Comparison of ENCODE assay signal across 24 cellular contexts in genomic region chr4:128242601-128243000, GRCh38. TPM values are rescaled to one million over a fixed set of nuclear protein-coding genes. Genes with fewer than 3 reads are reported as not detected.
DNase-seq lines count a peak whose midpoint lies in the region; ATAC-seq, FAIRE-seq and TF ChIP-seq lines count a peak whose summit lies in the region.
"Had no signal": no experiment of that assay in that cellular context is flagged by ENCODE, and none has a peak within 500 bp of the region (broad histone marks: within the 10 kb centered on the region; RNA-seq: fewer than 3 reads in every experiment).

No MANE protein-coding gene starts in this region.

- H2AK5ac ChIP-seq in mesenchymal stem cell (ENCODE audit: low read length, severe bottlenecking) = peak overlapping the region; percentile 92

- peaks cover 19% of the 10 kb centered on the region for H3K9me3 Mint-ChIP-seq in astrocyte (ENCODE audit: unreplicated experiment)

- no peaks in the 10 kb centered on the region for H3K79me2 ChIP-seq in astrocyte (ENCODE audit: insufficient read depth, low read length)

- H3K27ac ChIP-seq in astrocyte (ENCODE audit: low read depth, low read length) (peak overlapping the region; percentile 80), mesenchymal stem cell (ENCODE audit: low read length, poor library complexity, severe bottlenecking) (peak overlapping the region; percentile 80), ascending aorta (no peak overlapping the region), colonic mucosa (no peak overlapping the region)
- H3K27ac ChIP-seq: SJCRH30 had no signal

- H2BK12ac ChIP-seq in mesenchymal stem cell (ENCODE audit: low read length in 2 of 2) = peak overlapping the region in 1 of 2 experiments; percentile 37

- FAIRE-seq in HTR-8/SVneo (lab: Jason Lieb, UNC) (peak; percentile 13), astrocyte (lab: Jason Lieb, UNC) (no peak)
- FAIRE-seq: D721Med, GM18507 had no signal

- H4K20me1 ChIP-seq in astrocyte (ENCODE audit: insufficient read depth, low read length) = no peaks in the 10 kb centered on the region

- DNase-seq in HTR-8/SVneo (ENCODE audit: insufficient read length, low spot score) = no peak
- no peak for DNase-seq in astrocyte (ENCODE audit: low read depth)
- no peak for DNase-seq in mesenchymal stem cell
- no peak for DNase-seq in ascending aorta (ENCODE audit: low spot score in 2 of 2)
- DNase-seq in colonic mucosa = no peak
- no peak for DNase-seq in stimulated activated CD4-positive, alpha-beta T cell treated with anti-CD3 and anti-CD28 coated beads, Interleukin-2, amount 100 ng/mL, for 24 hours
- DNase-seq: BE2C, H9, KG1, MG63, NCI-H1105 treated with DMSO at 0.1 percent for 48 hours, NCI-H146, NCI-H1930, NCI-H2107, NCI-H446, NCI-H524 treated with DMSO at 0.1 percent for 48 hours, NCI-H774, SJCRH30 had no signal

- no peaks in the 10 kb centered on the region for H3K27me3 Mint-ChIP-seq in astrocyte (ENCODE audit: low read depth, unreplicated experiment)

- H2BK5ac ChIP-seq in mesenchymal stem cell (ENCODE audit: low read depth, low read length, poor library complexity, severe bottlenecking) = peak overlapping the region; percentile 36

- H3K18ac ChIP-seq in mesenchymal stem cell (ENCODE audit: low read depth in 1 of 2, low read length in 2 of 2) = no peak overlapping the region

- H3K4me3 ChIP-seq in astrocyte (ENCODE audit: insufficient read depth, low read depth, low read length) (no peak overlapping the region), mesenchymal stem cell (ENCODE audit: insufficient read depth in 1 of 2, low read depth in 1 of 2, low read length in 2 of 2) (no peak overlapping the region), ascending aorta (no peak overlapping the region), colonic mucosa (no peak overlapping the region)
- H3K4me3 ChIP-seq: GM23338, MG63, SJCRH30 had no signal

- H3K27ac Mint-ChIP-seq in astrocyte (ENCODE audit: unreplicated experiment) = peak overlapping the region; percentile 28
- H3K27ac Mint-ChIP-seq: CD14-positive monocyte, GM23338, H9 had no signal

- H3K27me3 ChIP-seq in astrocyte (ENCODE audit: insufficient read depth, low read length) = no peaks in the 10 kb centered on the region
- no peaks in the 10 kb centered on the region for H3K27me3 ChIP-seq in mesenchymal stem cell (ENCODE audit: control insufficient read depth in 1 of 2, insufficient read depth in 1 of 2, low read length in 2 of 2)
- no peaks in the 10 kb centered on the region for H3K27me3 ChIP-seq in ascending aorta
- H3K27me3 ChIP-seq in colonic mucosa = no peaks in the 10 kb centered on the region
- H3K27me3 ChIP-seq: BE2C, MG63, SJCRH30 had no signal

- no peak for ATAC-seq in GM19035 (IDR thresholded peaks at IDR 0.05; ENCODE audit: unreplicated experiment)
- ATAC-seq: GM23338, Right ventricle myocardium inferior had no signal

- peaks cover 17% of the 10 kb centered on the region for H3K4me1 ChIP-seq in astrocyte (ENCODE audit: insufficient read depth, low read length)
- peaks cover 12% of the 10 kb centered on the region for H3K4me1 ChIP-seq in mesenchymal stem cell (ENCODE audit: control insufficient read depth, insufficient read depth, low read depth, low read length)
- no peaks in the 10 kb centered on the region for H3K4me1 ChIP-seq in ascending aorta
- H3K4me1 ChIP-seq in colonic mucosa = no peaks in the 10 kb centered on the region

- WGBS in mesenchymal stem cell = 97% methylated on average over 4 of the region's 4 CpGs

- TF ChIP-seq CTCF in astrocyte (IDR thresholded peaks at IDR 0.05; ENCODE audit: insufficient read depth, low read depth, low read length) (no peak), ascending aorta (IDR thresholded peaks at IDR 0.05) (no peak), colonic mucosa (IDR thresholded peaks at IDR 0.05) (no peak)

- no peak overlapping the region for H3K4me3 Mint-ChIP-seq in astrocyte (ENCODE audit: unreplicated experiment)
- H3K4me3 Mint-ChIP-seq: CD14-positive monocyte, GM23338, H9 had no signal

- H3K9me3 ChIP-seq in astrocyte (ENCODE audit: insufficient read depth, low read depth, low read length) (no peaks in the 10 kb centered on the region), mesenchymal stem cell (ENCODE audit: control insufficient read depth, low read length) (peaks cover under 1% of the 10 kb centered on the region), ascending aorta (no peaks in the 10 kb centered on the region), colonic mucosa (no peaks in the 10 kb centered on the region)
- H3K9me3 ChIP-seq: BE2C, SJCRH30 had no signal

- H4K91ac ChIP-seq in mesenchymal stem cell (ENCODE audit: low read length) = no peak overlapping the region

- H3K79me1 ChIP-seq in mesenchymal stem cell (replicated peaks; ENCODE audit: low read length, poor library complexity, severe bottlenecking) = peaks cover 2% of the 10 kb centered on the region

- H3K9ac ChIP-seq in astrocyte (ENCODE audit: low read length) = no peak overlapping the region
- H3K9ac ChIP-seq in mesenchymal stem cell (ENCODE audit: low read length) = no peak overlapping the region
- no peak overlapping the region for H3K9ac ChIP-seq in colonic mucosa (ENCODE audit: low read depth in 2 of 2, low read length in 2 of 2)

- H3K4ac ChIP-seq in mesenchymal stem cell (ENCODE audit: low read depth in 1 of 2, low read length in 2 of 2) = no peak overlapping the region

- no peak overlapping the region for H3K23ac ChIP-seq in mesenchymal stem cell (ENCODE audit: low read length in 2 of 2)

- H3K14ac ChIP-seq in mesenchymal stem cell (ENCODE audit: low read length in 2 of 2) = no peak overlapping the region

- H3K4me1 Mint-ChIP-seq in astrocyte (ENCODE audit: low read depth, unreplicated experiment) = peaks cover 19% of the 10 kb centered on the region
- H3K4me1 Mint-ChIP-seq: CD14-positive monocyte, GM23338 had no signal

- no peak overlapping the region for H2AFZ ChIP-seq in astrocyte (ENCODE audit: low read depth, low read length)
- H2AFZ ChIP-seq in mesenchymal stem cell (ENCODE audit: low read depth, low read length) = no peak overlapping the region
- H2AFZ ChIP-seq: GM23338 had no signal

- H3K36me3 ChIP-seq in astrocyte (ENCODE audit: insufficient read depth, low read length) (no peaks in the 10 kb centered on the region), mesenchymal stem cell (ENCODE audit: control insufficient read depth in 1 of 2, insufficient read depth in 2 of 2, low read depth in 1 of 2, low read length in 2 of 2) (no peaks in the 10 kb centered on the region), ascending aorta (no peaks in the 10 kb centered on the region), colonic mucosa (no peaks in the 10 kb centered on the region)
- H3K36me3 ChIP-seq: BE2C, MG63, SJCRH30 had no signal

- no peak overlapping the region for H2BK15ac ChIP-seq in mesenchymal stem cell (ENCODE audit: low read depth, poor library complexity, severe bottlenecking)

- H4K8ac ChIP-seq in mesenchymal stem cell (ENCODE audit: low read length) = no peak overlapping the region

- peaks cover 8% of the 10 kb centered on the region for H3K36me3 Mint-ChIP-seq in astrocyte (ENCODE audit: low read depth, unreplicated experiment)
- H3K36me3 Mint-ChIP-seq: CD14-positive monocyte had no signal

- H3K4me2 ChIP-seq in astrocyte (ENCODE audit: low read length) = no peak overlapping the region
- no peak overlapping the region for H3K4me2 ChIP-seq in mesenchymal stem cell (ENCODE audit: low read length, poor library complexity, severe bottlenecking)
- H3K4me2 ChIP-seq: GM23338 had no signal

- intact Hi-C loops in ascending aorta (cut with DNase I) (no loop called here), colonic mucosa (cut with DNase I) (no loop called here)

- H2BK120ac ChIP-seq in mesenchymal stem cell (ENCODE audit: low read depth, low read length) = no peak overlapping the region

RNA-seq across cellular contexts. Expression of gene PGRMC2, which starts 45.0 kb away (rescaled TPM):
- total RNA-seq in astrocyte = 158 and 161 TPM in 2 replicates
- 117 TPM for polyA plus RNA-seq in mesenchymal stem cell (2013, experiment 1 of 2)
- 116 TPM for polyA plus RNA-seq in mesenchymal stem cell (2013, experiment 2 of 2)
- total RNA-seq in ascending aorta = 16.5 TPM
- 100 to 1,000 TPM in 1 of 2 donors, 10 to 100 TPM in 1; 76.3 to 116 TPM for total RNA-seq in colonic mucosa

Comparison
In these comparisons a context has a peak if more than half of its experiments do, and no peak if none do; other contexts are left out.
1. H3K27ac ChIP-seq: peak in astrocyte (single experiment) and mesenchymal stem cell (single experiment); none in ascending aorta (0 of 2) and colonic mucosa (single experiment).